ENCODE assay signal across 1 cellular context in genomic region chr20:32203556-32204484, GRCh38.
TF ChIP-seq lines count a peak whose summit lies in the region.

No MANE protein-coding gene starts in this region.

TF ChIP-seq in GM23338, 12 proteins besides CTCF, POLR2A, EP300 and RAD21 (continued from another document):
- TF ChIP-seq, protein P1, sequence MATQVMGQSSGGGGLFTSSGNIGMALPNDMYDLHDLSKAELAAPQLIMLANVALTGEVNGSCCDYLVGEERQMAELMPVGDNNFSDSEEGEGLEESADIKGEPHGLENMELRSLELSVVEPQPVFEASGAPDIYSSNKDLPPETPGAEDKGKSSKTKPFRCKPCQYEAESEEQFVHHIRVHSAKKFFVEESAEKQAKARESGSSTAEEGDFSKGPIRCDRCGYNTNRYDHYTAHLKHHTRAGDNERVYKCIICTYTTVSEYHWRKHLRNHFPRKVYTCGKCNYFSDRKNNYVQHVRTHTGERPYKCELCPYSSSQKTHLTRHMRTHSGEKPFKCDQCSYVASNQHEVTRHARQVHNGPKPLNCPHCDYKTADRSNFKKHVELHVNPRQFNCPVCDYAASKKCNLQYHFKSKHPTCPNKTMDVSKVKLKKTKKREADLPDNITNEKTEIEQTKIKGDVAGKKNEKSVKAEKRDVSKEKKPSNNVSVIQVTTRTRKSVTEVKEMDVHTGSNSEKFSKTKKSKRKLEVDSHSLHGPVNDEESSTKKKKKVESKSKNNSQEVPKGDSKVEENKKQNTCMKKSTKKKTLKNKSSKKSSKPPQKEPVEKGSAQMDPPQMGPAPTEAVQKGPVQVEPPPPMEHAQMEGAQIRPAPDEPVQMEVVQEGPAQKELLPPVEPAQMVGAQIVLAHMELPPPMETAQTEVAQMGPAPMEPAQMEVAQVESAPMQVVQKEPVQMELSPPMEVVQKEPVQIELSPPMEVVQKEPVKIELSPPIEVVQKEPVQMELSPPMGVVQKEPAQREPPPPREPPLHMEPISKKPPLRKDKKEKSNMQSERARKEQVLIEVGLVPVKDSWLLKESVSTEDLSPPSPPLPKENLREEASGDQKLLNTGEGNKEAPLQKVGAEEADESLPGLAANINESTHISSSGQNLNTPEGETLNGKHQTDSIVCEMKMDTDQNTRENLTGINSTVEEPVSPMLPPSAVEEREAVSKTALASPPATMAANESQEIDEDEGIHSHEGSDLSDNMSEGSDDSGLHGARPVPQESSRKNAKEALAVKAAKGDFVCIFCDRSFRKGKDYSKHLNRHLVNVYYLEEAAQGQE (IDR thresholded peaks at IDR 0.05; ENCODE audit: unreplicated experiment): no peak
- TF ChIP-seq CREB1 (CRISPR knock-in tag; IDR thresholded peaks at IDR 0.05; ENCODE audit: low read depth) (no peak), ZNF331 (CRISPR knock-in tag; IDR thresholded peaks at IDR 0.05; ENCODE audit: low read depth) (no peak), STAT1 (IDR thresholded peaks at IDR 0.05; ENCODE audit: unreplicated experiment) (no peak)
TF ChIP-seq in GM23338: peak in this region for 0.
